ENCODE assay signal across 1 cellular context in the genomic region with DNA sequence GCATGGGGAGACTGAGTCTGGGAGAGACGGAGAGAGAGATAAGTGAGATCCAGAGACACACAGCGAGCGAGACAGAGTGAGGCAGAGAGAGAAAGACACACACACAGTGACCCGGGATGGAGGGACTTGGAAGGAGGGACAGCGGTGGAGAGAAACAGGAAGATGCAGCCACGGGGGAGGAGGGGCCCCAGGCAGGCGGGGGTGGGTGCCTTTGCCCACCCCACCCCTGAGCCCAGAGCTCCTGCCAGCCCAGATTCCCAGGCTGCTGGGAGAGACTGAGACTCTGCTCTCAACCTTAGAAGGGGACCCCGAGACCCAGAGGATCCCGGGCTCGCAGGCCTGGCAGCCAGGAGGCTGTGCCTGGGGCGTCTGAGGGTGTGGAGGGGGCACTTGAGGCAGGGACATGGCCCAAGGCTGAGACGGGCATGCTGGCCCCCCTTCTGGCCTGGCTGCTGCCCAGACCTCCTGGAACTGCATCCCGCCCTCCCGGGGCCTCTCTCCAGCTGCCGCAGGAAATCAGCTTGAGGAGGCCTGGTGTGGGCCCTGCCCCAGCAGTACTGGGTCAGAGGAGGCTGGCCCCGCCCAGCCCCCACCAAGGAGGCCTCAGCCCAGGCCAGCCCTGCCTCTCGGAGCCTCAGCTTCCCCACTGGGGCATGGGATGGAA.
TF ChIP-seq lines count a peak whose summit lies in the region.

No MANE protein-coding gene starts in this region.

TF ChIP-seq in SK-N-SH, 30 proteins besides CTCF, POLR2A, EP300 and RAD21:
- TF ChIP-seq TAF1 (IDR thresholded peaks at IDR 0.05; ENCODE audit: borderline replicate concordance, low read depth, low read length) (0 out of 2 replicates have a peak, but pooled peaks have one; percentile 15), GABPA (IDR thresholded peaks at IDR 0.05; ENCODE audit: low read depth) (no peak), ELF1 (IDR thresholded peaks at IDR 0.05) (no peak), FOXJ3 (CRISPR knock-in tag; IDR thresholded peaks at IDR 0.05) (no peak), NRF1 (IDR thresholded peaks at IDR 0.05; ENCODE audit: low read depth, low read length) (no peak), YY1 (IDR thresholded peaks at IDR 0.05; ENCODE audit: low read depth) (peak; percentile 51; the same call in 1 of the 2 replicates), FOXM1 (IDR thresholded peaks at IDR 0.05; ENCODE audit: low read depth) (peak; percentile 42; the same call in 1 of the 2 replicates), SMC3 (IDR thresholded peaks at IDR 0.05; ENCODE audit: low read depth, low read length) (no peak), RCOR1 (IDR thresholded peaks at IDR 0.05; ENCODE audit: low read length) (0 out of 2 replicates have a peak, but pooled peaks have one; percentile 19), RXRA (IDR thresholded peaks at IDR 0.05; ENCODE audit: borderline replicate concordance, low read depth) (peak; percentile 64; the same call in 1 of the 2 replicates), NFIC (IDR thresholded peaks at IDR 0.05; ENCODE audit: borderline replicate concordance) (peak; percentile 81), GATA2 (CRISPR knock-in tag; IDR thresholded peaks at IDR 0.05) (0 out of 2 replicates have a peak, but pooled peaks have one; percentile 12), TEAD4 (IDR thresholded peaks at IDR 0.05; ENCODE audit: borderline replicate concordance, insufficient read depth) (0 out of 2 replicates have a peak, but pooled peaks have one; percentile 35), RFX5 (IDR thresholded peaks at IDR 0.05; ENCODE audit: low read length) (no peak), CHD2 (IDR thresholded peaks at IDR 0.05; ENCODE audit: low read length, partially characterized antibody) (peak; percentile 48), MXI1 (IDR thresholded peaks at IDR 0.05; ENCODE audit: low read depth, low read length) (no peak), MEF2A (IDR thresholded peaks at IDR 0.05; ENCODE audit: borderline replicate concordance, low read depth) (no peak), TCF12 (IDR thresholded peaks at IDR 0.05) (peak; percentile 83)
- TF ChIP-seq, protein P1, sequence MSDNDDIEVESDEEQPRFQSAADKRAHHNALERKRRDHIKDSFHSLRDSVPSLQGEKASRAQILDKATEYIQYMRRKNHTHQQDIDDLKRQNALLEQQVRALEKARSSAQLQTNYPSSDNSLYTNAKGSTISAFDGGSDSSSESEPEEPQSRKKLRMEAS (IDR thresholded peaks at IDR 0.05; ENCODE audit: low read depth) = peak; percentile 59
- TF ChIP-seq, protein P2, sequence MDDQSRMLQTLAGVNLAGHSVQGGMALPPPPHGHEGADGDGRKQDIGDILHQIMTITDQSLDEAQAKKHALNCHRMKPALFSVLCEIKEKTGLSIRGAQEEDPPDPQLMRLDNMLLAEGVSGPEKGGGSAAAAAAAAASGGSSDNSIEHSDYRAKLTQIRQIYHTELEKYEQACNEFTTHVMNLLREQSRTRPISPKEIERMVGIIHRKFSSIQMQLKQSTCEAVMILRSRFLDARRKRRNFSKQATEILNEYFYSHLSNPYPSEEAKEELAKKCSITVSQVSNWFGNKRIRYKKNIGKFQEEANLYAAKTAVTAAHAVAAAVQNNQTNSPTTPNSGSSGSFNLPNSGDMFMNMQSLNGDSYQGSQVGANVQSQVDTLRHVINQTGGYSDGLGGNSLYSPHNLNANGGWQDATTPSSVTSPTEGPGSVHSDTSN (IDR thresholded peaks at IDR 0.05) = peak; percentile 32; the same call in 1 of the 2 replicates
- TF ChIP-seq, protein P3, sequence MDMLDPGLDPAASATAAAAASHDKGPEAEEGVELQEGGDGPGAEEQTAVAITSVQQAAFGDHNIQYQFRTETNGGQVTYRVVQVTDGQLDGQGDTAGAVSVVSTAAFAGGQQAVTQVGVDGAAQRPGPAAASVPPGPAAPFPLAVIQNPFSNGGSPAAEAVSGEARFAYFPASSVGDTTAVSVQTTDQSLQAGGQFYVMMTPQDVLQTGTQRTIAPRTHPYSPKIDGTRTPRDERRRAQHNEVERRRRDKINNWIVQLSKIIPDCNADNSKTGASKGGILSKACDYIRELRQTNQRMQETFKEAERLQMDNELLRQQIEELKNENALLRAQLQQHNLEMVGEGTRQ (IDR thresholded peaks at IDR 0.05; ENCODE audit: borderline replicate concordance, low read depth, low read length) = no peak
